In genomic region chr7:38215115-38215514, GRCh38 we compare ENCODE assay signal across 11 cellular contexts.
DNase-seq lines count a peak whose midpoint lies in the region; ATAC-seq, FAIRE-seq and TF ChIP-seq lines count a peak whose summit lies in the region.
"Had no signal": no experiment of that assay in that cellular context is flagged by ENCODE, and none has a peak within 500 bp of the region (broad histone marks: within the 10 kb centered on the region; RNA-seq: fewer than 3 reads in every experiment).

No MANE protein-coding gene starts in this region.

- peaks cover 7% of the 10 kb centered on the region for H3K4me1 Mint-ChIP-seq in memory B cell

- DNase-seq in cardiac fibroblast (ENCODE audit: low read depth in 2 of 2), result peak; percentile 24 to 26
- no peak for DNase-seq in memory B cell (ENCODE audit: low spot score in 2 of 2)
- no peak for DNase-seq in NCI-H2171 (lab: John Stamatoyannopoulos, UW)
- no peak for DNase-seq in HTR-8/SVneo (ENCODE audit: insufficient read length, low spot score)
- DNase-seq: activated gamma-delta T cell had no signal

- no peak for FAIRE-seq in HTR-8/SVneo (lab: Jason Lieb, UNC)

- no peaks in the 10 kb centered on the region for H3K9me3 Mint-ChIP-seq in memory B cell

- no peak overlapping the region for H3K4me3 Mint-ChIP-seq in memory B cell

- H3K27ac ChIP-seq in 22Rv1, result peak overlapping the region; percentile 97
- H3K27ac ChIP-seq: thyroid gland had no signal

- ATAC-seq in HG03432 (IDR thresholded peaks at IDR 0.05; ENCODE audit: unreplicated experiment), result peak; percentile 7
- ATAC-seq in memory B cell (ENCODE audit: low read depth), result no peak
- no peak for ATAC-seq in GM18520 (IDR thresholded peaks at IDR 0.05; ENCODE audit: unreplicated experiment)
- ATAC-seq in HG02981 (IDR thresholded peaks at IDR 0.05; ENCODE audit: unreplicated experiment), result no peak

- H3K36me3 Mint-ChIP-seq in memory B cell, result peaks cover 21% of the 10 kb centered on the region

- no peak overlapping the region for H3K4me3 ChIP-seq in cardiac fibroblast (replicated peaks in 1 of 2; ENCODE audit: low read depth in 2 of 2, low read length in 2 of 2)
- H3K4me3 ChIP-seq: HAP-1, thyroid gland had no signal

- peak overlapping the region; percentile 36 for H3K27ac Mint-ChIP-seq in memory B cell

- TF ChIP-seq CTCF in 22Rv1 (IDR thresholded peaks at IDR 0.05) (no peak), cardiac fibroblast (IDR thresholded peaks at IDR 0.05; ENCODE audit: low read depth, low read length) (no peak)

- H3K27me3 Mint-ChIP-seq in memory B cell, result no peaks in the 10 kb centered on the region

Comparison
In these comparisons a context has a peak if more than half of its experiments do, and no peak if none do; other contexts are left out.
1. DNase-seq: peak in cardiac fibroblast (2 of 2); none in memory B cell (0 of 2), NCI-H2171 (single experiment) and HTR-8/SVneo (single experiment).